Comparison of ENCODE assay signal across 21 cellular contexts in the genomic region with DNA sequence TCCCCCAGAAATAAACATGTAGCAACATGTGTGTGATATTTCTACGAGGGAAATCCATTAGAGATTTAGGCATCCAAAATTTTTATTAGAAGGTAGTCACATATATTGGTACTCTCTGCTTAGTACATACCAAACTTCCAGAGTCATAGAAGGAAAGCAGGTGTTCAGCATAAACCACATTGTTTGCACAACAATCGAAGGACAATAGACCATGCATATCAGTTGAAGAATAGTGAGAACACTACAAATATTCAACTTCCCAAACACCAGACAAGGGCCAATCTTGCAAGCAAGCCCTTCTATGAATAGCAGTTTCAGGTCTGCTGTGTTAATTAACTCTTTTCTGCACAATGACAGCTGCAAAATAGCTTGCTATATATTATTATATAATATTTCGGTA.
DNase-seq lines count a peak whose midpoint lies in the region; ATAC-seq and TF ChIP-seq lines count a peak whose summit lies in the region.
"Had no signal": no experiment of that assay in that cellular context is flagged by ENCODE, and none has a peak within 500 bp of the region (broad histone marks: within the 10 kb centered on the region; RNA-seq: fewer than 3 reads in every experiment).

No MANE protein-coding gene starts in this region.

- DNase-seq in DMS79 treated with DMSO at 0.1 percent for 48 hours (lab: John Stamatoyannopoulos, UW) (peak; percentile 86), NCI-H1105 treated with DMSO at 0.1 percent for 48 hours (lab: John Stamatoyannopoulos, UW) (peak; percentile 87), NCI-H345 treated with DMSO at 0.1 percent for 48 hours (lab: John Stamatoyannopoulos, UW; ENCODE audit: unreplicated experiment) (peak; percentile 75), epithelial cell of prostate (ENCODE audit: low read depth, low spot score) (peak; percentile 36), NCI-H226 (no peak), foreskin fibroblast (no peak), cerebellar nuclear complex (lab: John Stamatoyannopoulos, UW) (no peak)
- DNase-seq: activated CD4-positive, alpha-beta T cell treated with anti-CD3 and anti-CD28 coated beads, Interleukin-2, amount 50 U/mL, for 48 hours; activated T-cell treated with anti-CD3 and anti-CD28 coated beads, Interleukin-2, amount 50 U/mL, for 1 hour; CD8-positive, alpha-beta T cell; hypothalamus; KG1; kidney; mesenchymal stem cell; naive thymus-derived CD8-positive, alpha-beta T cell; NCI-H1694; stimulated activated CD4-positive, alpha-beta T cell treated with anti-CD3 and anti-CD28 coated beads, Interleukin-4, amount 100 ng/mL, for 24 hours; T-cell had no signal

- no peak for ATAC-seq in GM21367 (IDR thresholded peaks at IDR 0.05; ENCODE audit: unreplicated experiment)
- ATAC-seq: CD8-positive, alpha-beta T cell; HCT116; naive thymus-derived CD8-positive, alpha-beta T cell; T-cell had no signal

- no peak for TF ChIP-seq CTCF in foreskin fibroblast (IDR thresholded peaks at IDR 0.05; ENCODE audit: low read depth, low read length)

- no peak overlapping the region for H3K27ac ChIP-seq in epithelial cell of prostate
- H3K27ac ChIP-seq: skin epidermis had no signal

- no peak overlapping the region for H3K4me3 ChIP-seq in foreskin fibroblast (ENCODE audit: low read depth in 1 of 2, low read length in 2 of 2)
- H3K4me3 ChIP-seq: skin epidermis had no signal

Comparison
In these comparisons a context has a peak if more than half of its experiments do, and no peak if none do; other contexts are left out.
1. DNase-seq: peak in DMS79 treated with DMSO at 0.1 percent for 48 hours (single experiment), NCI-H1105 treated with DMSO at 0.1 percent for 48 hours (single experiment), NCI-H345 treated with DMSO at 0.1 percent for 48 hours (single experiment) and epithelial cell of prostate (single experiment); none in NCI-H226 (single experiment), foreskin fibroblast (0 of 2) and cerebellar nuclear complex (0 of 2).